Comparison of ENCODE assay signal across 10 cellular contexts in genomic region chr16:22425036-22425801, GRCh38. TPM values are rescaled to one million over a fixed set of nuclear protein-coding genes. Genes with fewer than 3 reads are reported as not detected.
DNase-seq lines count a peak whose midpoint lies in the region; ATAC-seq and TF ChIP-seq lines count a peak whose summit lies in the region.
"Had no signal": no experiment of that assay in that cellular context is flagged by ENCODE, and none has a peak within 500 bp of the region (broad histone marks: within the 10 kb centered on the region; RNA-seq: fewer than 3 reads in every experiment).

No MANE protein-coding gene starts in this region.

- no peak for ATAC-seq in HG02759 (IDR thresholded peaks at IDR 0.05; ENCODE audit: unreplicated experiment)
- no peak for ATAC-seq in HG02610 (IDR thresholded peaks at IDR 0.05; ENCODE audit: unreplicated experiment)

- DNase-seq in activated CD4-positive, alpha-beta memory T cell treated with anti-CD3 and anti-CD28 coated beads for 36 hours: no peak
- no peak for DNase-seq in activated CD4-positive, alpha-beta memory T cell treated with anti-CD3 and anti-CD28 coated beads, Interleukin-2, amount 10 ng/mL, durations not matched to agents 7 days and 5 days
- DNase-seq in mesothelial cell of epicardium (ENCODE audit: low spot score in 2 of 2, unreplicated experiment in 2 of 2) (no peak), tibial artery (peak in 1 of 2 donors; percentile 48), NCI-H2196 treated with DMSO at 0.1 percent for 48 hours (lab: John Stamatoyannopoulos, UW; ENCODE audit: unreplicated experiment) (no peak)
- DNase-seq: activated CD4-positive, alpha-beta T cell treated with anti-CD3 and anti-CD28 coated beads, Interleukin-2, amount 10 ng/mL, durations not matched to agents 7 days and 5 days; NCI-H1694 had no signal

- H3K4me3 Mint-ChIP-seq in activated CD4-positive, alpha-beta memory T cell treated with anti-CD3 and anti-CD28 coated beads for 36 hours: no peak overlapping the region
- no peak overlapping the region for H3K4me3 Mint-ChIP-seq in activated CD4-positive, alpha-beta memory T cell treated with anti-CD3 and anti-CD28 coated beads, Interleukin-2, amount 10 ng/mL, durations not matched to agents 7 days and 5 days
- H3K4me3 Mint-ChIP-seq in mesothelial cell of epicardium: no peak overlapping the region
- H3K4me3 Mint-ChIP-seq: activated CD4-positive, alpha-beta T cell treated with anti-CD3 and anti-CD28 coated beads, Interleukin-2, amount 10 ng/mL, durations not matched to agents 7 days and 5 days had no signal

- POLR2A ChIA-PET in activated CD4-positive, alpha-beta memory T cell treated with anti-CD3 and anti-CD28 coated beads for 36 hours (lab: Charles Lee): no interaction called here
- POLR2A ChIA-PET in activated CD4-positive, alpha-beta memory T cell treated with anti-CD3 and anti-CD28 coated beads, Interleukin-2, amount 10 ng/mL, durations not matched to agents 7 days and 5 days (lab: Charles Lee): no interaction called here

- H3K27me3 Mint-ChIP-seq in activated CD4-positive, alpha-beta memory T cell treated with anti-CD3 and anti-CD28 coated beads for 36 hours: no peaks in the 10 kb centered on the region
- H3K27me3 Mint-ChIP-seq in activated CD4-positive, alpha-beta memory T cell treated with anti-CD3 and anti-CD28 coated beads, Interleukin-2, amount 10 ng/mL, durations not matched to agents 7 days and 5 days: no peaks in the 10 kb centered on the region
- H3K27me3 Mint-ChIP-seq in mesothelial cell of epicardium (ENCODE audit: low read depth): no peaks in the 10 kb centered on the region
- H3K27me3 Mint-ChIP-seq: activated CD4-positive, alpha-beta T cell treated with anti-CD3 and anti-CD28 coated beads, Interleukin-2, amount 10 ng/mL, durations not matched to agents 7 days and 5 days had no signal

- TF ChIP-seq CTCF in mesothelial cell of epicardium (IDR thresholded peaks at IDR 0.05; ENCODE audit: unreplicated experiment) (no peak), tibial artery (IDR thresholded peaks at IDR 0.05) (no peak)

- no peaks in the 10 kb centered on the region for H3K9me3 ChIP-seq in esophagus (ENCODE audit: control insufficient read depth in 2 of 2, insufficient read depth in 1 of 2, low read depth in 1 of 2, low read length in 1 of 2)
- H3K9me3 ChIP-seq in tibial artery: no peaks in the 10 kb centered on the region

- H3K27me3 ChIP-seq in esophagus (ENCODE audit: control insufficient read depth in 1 of 2, insufficient read depth in 2 of 2, low read length in 2 of 2) (no peaks in the 10 kb centered on the region), tibial artery (no peaks in the 10 kb centered on the region)

- H3K4me1 ChIP-seq in esophagus (ENCODE audit: control insufficient read depth in 2 of 2, insufficient read depth in 2 of 2, low read length in 1 of 2) (peaks cover 7 to 10% of the 10 kb centered on the region in 2 donors), tibial artery (peaks cover 0 to 18% (median 12%) of the 10 kb centered on the region in 4 donors)

- peaks cover 3% of the 10 kb centered on the region for H3K4me1 Mint-ChIP-seq in activated CD4-positive, alpha-beta memory T cell treated with anti-CD3 and anti-CD28 coated beads for 36 hours (ENCODE audit: low read depth)
- H3K4me1 Mint-ChIP-seq in activated CD4-positive, alpha-beta memory T cell treated with anti-CD3 and anti-CD28 coated beads, Interleukin-2, amount 10 ng/mL, durations not matched to agents 7 days and 5 days: no peaks in the 10 kb centered on the region
- no peaks in the 10 kb centered on the region for H3K4me1 Mint-ChIP-seq in mesothelial cell of epicardium
- H3K4me1 Mint-ChIP-seq: activated CD4-positive, alpha-beta T cell treated with anti-CD3 and anti-CD28 coated beads, Interleukin-2, amount 10 ng/mL, durations not matched to agents 7 days and 5 days had no signal

- 53 to 67% methylated on average over 26 of the region's 26 CpGs for WGBS in esophagus, 2 donors

- H3K27ac ChIP-seq in esophagus (ENCODE audit: low read depth in 2 of 2, low read length in 1 of 2) (peak overlapping the region; percentile 70 to 82), tibial artery (peak overlapping the region; percentile 74 to 78)

- H3K36me3 ChIP-seq in esophagus (ENCODE audit: control insufficient read depth in 2 of 2, insufficient read depth in 2 of 2, low read length in 1 of 2) (peaks cover 6 to 21% of the 10 kb centered on the region in 2 donors), tibial artery (peaks cover 15 to 54% (median 36%) of the 10 kb centered on the region in 3 donors)

- peak overlapping the region; percentile 40 for H3K27ac Mint-ChIP-seq in activated CD4-positive, alpha-beta memory T cell treated with anti-CD3 and anti-CD28 coated beads for 36 hours
- no peak overlapping the region for H3K27ac Mint-ChIP-seq in activated CD4-positive, alpha-beta memory T cell treated with anti-CD3 and anti-CD28 coated beads, Interleukin-2, amount 10 ng/mL, durations not matched to agents 7 days and 5 days
- peak overlapping the region; percentile 84 for H3K27ac Mint-ChIP-seq in mesothelial cell of epicardium
- H3K27ac Mint-ChIP-seq: activated CD4-positive, alpha-beta T cell treated with anti-CD3 and anti-CD28 coated beads, Interleukin-2, amount 10 ng/mL, durations not matched to agents 7 days and 5 days had no signal

- intact Hi-C loops in activated CD4-positive, alpha-beta memory T cell treated with anti-CD3 and anti-CD28 coated beads for 36 hours (cut with micrococcal nuclease): no loop called here
- intact Hi-C loops in tibial artery (cut with DNase I; ENCODE audit: low total_unique reads): no loop called here

- peak overlapping the region in 1 of 2 donors; percentile 16 for H3K4me3 ChIP-seq in esophagus (ENCODE audit: low read depth in 1 of 2, low read length in 2 of 2)
- H3K4me3 ChIP-seq in tibial artery: peak overlapping the region; percentile 24 to 38

- CTCF ChIA-PET in activated CD4-positive, alpha-beta memory T cell treated with anti-CD3 and anti-CD28 coated beads for 36 hours (lab: Charles Lee): no interaction called here
- CTCF ChIA-PET in activated CD4-positive, alpha-beta memory T cell treated with anti-CD3 and anti-CD28 coated beads, Interleukin-2, amount 10 ng/mL, durations not matched to agents 7 days and 5 days (lab: Charles Lee): no interaction called here

- H3K36me3 Mint-ChIP-seq in activated CD4-positive, alpha-beta memory T cell treated with anti-CD3 and anti-CD28 coated beads for 36 hours: peaks cover 37% of the 10 kb centered on the region
- H3K36me3 Mint-ChIP-seq in activated CD4-positive, alpha-beta memory T cell treated with anti-CD3 and anti-CD28 coated beads, Interleukin-2, amount 10 ng/mL, durations not matched to agents 7 days and 5 days (ENCODE audit: low read depth): peaks cover 55% of the 10 kb centered on the region
- H3K36me3 Mint-ChIP-seq in mesothelial cell of epicardium: peaks cover 34% of the 10 kb centered on the region

- H3K9me3 Mint-ChIP-seq in activated CD4-positive, alpha-beta memory T cell treated with anti-CD3 and anti-CD28 coated beads for 36 hours: no peaks in the 10 kb centered on the region
- no peaks in the 10 kb centered on the region for H3K9me3 Mint-ChIP-seq in activated CD4-positive, alpha-beta memory T cell treated with anti-CD3 and anti-CD28 coated beads, Interleukin-2, amount 10 ng/mL, durations not matched to agents 7 days and 5 days
- H3K9me3 Mint-ChIP-seq in mesothelial cell of epicardium: no peaks in the 10 kb centered on the region
- H3K9me3 Mint-ChIP-seq: activated CD4-positive, alpha-beta T cell treated with anti-CD3 and anti-CD28 coated beads, Interleukin-2, amount 10 ng/mL, durations not matched to agents 7 days and 5 days had no signal

RNA-seq across cellular contexts. Expression of gene CDR2, which starts 50.8 kb away (rescaled TPM):
- 10 to 100 TPM; 44.0 to 44.4 TPM for total RNA-seq in activated CD4-positive, alpha-beta memory T cell treated with anti-CD3 and anti-CD28 coated beads for 36 hours
- total RNA-seq in activated CD4-positive, alpha-beta memory T cell treated with anti-CD3 and anti-CD28 coated beads, Interleukin-2, amount 10 ng/mL, durations not matched to agents 7 days and 5 days: 10 to 100 TPM; 43.1 to 43.9 TPM
- 1 to 10 TPM; 4.5 to 6.3 TPM for polyA plus RNA-seq in esophagus
- total RNA-seq in mesothelial cell of epicardium: 26.3 to 33.0 TPM (median 27.3 TPM) in 3 replicates
